Comparison of ENCODE assay signal across 1 cellular context in the genomic region with DNA sequence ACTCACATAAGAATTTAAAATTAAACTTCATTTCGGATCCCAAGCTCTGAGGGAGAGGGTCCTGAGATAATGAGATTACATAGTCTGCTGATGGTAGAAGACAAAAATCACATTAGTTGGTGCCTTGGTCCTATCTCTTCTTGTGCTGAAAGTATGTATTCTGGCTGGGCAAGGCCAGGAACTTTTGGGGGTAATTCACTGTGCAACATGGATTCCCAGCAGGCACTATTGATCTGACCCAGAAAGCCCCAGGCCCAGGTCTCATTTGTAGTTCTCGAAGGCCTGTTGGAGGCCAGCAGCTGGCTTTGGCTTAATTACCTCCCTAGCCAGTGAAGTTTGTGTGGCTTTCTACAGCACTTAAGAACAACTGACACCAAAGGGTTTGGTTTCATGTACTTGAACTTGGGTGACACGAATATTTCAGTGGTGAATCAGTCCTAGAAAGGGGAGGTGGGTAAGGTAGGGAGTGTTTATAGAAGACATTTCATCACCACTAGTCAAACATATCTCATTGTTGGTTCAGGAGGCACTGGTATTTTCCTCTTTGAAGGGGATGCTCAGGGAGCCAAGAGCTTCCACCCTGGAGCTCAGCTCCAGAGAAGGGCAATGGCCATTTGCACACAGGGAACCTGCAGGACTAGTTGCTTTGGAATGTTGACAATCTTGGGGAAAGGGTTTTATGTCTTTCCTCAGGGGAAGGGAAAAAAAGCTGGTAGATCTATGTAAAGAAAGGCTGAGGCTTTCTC.
A peak's percentile ranks its signal among the peaks of the same experiment; 100 is the strongest.
TF ChIP-seq lines count a peak whose summit lies in the region.

No MANE protein-coding gene starts in this region.

TF ChIP-seq in HepG2, 621 proteins besides CTCF, POLR2A, EP300 and RAD21 (continued from another document and continues in another):
- TF ChIP-seq, protein P1, sequence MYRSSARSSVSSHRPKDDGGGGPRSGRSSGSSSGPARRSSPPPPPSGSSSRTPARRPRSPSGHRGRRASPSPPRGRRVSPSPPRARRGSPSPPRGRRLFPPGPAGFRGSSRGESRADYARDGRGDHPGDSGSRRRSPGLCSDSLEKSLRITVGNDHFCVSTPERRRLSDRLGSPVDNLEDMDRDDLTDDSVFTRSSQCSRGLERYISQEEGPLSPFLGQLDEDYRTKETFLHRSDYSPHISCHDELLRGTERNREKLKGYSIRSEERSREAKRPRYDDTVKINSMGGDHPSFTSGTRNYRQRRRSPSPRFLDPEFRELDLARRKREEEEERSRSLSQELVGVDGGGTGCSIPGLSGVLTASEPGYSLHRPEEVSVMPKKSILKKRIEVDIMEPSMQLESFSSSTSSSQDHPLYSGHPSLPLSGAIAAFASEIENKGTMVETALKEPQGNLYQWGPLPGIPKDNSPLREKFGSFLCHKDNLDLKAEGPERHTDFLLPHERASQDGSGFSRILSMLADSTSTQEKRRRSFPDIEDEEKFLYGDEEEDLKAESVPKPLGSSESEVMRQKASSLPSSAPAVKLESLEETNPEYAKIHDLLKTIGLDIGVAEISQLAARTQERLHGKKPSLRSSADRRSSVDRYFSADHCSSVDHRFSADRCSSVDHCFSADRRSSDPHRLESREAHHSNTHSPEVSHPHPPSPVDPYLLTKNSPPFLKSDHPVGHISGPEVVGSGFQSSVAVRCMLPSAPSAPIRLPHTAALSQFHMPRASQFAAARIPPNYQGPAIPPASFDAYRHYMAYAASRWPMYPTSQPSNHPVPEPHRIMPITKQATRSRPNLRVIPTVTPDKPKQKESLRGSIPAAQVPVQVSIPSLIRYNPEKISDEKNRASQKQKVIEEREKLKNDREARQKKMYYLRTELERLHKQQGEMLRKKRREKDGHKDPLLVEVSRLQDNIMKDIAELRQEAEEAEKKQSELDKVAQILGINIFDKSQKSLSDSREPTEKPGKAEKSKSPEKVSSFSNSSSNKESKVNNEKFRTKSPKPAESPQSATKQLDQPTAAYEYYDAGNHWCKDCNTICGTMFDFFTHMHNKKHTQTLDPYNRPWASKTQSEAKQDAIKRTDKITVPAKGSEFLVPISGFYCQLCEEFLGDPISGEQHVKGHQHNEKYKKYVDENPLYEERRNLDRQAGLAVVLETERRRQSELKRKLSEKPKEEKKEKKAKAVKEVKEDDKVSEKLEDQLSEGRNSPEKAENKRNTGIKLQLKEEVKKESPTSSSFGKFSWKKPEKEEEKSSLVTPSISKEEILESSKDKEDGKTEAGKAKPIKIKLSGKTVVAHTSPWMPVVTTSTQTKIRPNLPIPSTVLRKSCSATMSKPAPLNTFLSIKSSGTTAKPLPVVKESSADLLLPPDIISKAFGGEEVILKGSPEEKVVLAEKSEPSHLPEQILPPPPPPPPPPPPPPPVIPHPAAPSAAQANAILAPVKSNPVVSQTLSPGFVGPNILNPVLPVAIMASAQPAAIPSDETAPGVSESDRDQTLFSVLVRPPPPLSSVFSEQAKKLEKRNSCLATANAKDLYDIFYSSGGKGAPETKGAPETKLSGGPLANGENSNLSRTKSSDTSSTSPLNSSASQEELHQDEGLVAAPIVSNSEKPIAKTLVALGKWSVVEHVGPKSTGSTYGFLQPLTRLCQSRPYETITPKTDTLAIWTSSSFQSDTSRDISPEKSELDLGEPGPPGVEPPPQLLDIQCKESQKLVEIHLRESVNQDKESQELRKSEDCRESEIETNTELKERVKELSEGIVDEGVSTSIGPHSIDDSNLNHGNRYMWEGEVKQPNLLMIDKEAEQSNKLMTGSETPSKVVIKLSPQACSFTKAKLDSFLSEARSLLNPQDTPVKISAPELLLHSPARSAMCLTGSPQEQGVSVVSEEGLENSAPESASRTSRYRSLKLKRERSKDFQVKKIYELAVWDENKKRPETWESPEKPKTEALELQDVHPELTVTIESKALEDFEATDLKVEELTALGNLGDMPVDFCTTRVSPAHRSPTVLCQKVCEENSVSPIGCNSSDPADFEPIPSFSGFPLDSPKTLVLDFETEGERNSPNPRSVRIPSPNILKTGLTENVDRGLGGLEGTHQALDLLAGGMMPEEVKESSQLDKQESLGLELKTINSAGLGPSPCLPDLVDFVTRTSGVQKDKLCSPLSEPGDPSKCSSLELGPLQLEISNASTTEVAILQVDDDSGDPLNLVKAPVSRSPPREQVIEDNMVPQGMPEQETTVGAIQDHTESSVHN (CRISPR knock-in tag; IDR thresholded peaks at IDR 0.05) = no peak
- TF ChIP-seq ATRX (CRISPR knock-in tag; IDR thresholded peaks at IDR 0.05; ENCODE audit: borderline replicate concordance) (no peak), NR3C1 (CRISPR knock-in tag; IDR thresholded peaks at IDR 0.05) (no peak), KDM4B (CRISPR knock-in tag; IDR thresholded peaks at IDR 0.05) (peak; percentile 58; the same call in 1 of the 2 replicates), MEIS1 (CRISPR knock-in tag; IDR thresholded peaks at IDR 0.05; ENCODE audit: borderline replicate concordance) (no peak), BRD4 (CRISPR knock-in tag; IDR thresholded peaks at IDR 0.05) (no peak), ZNF567 (CRISPR knock-in tag; IDR thresholded peaks at IDR 0.05; ENCODE audit: borderline replicate concordance) (no peak), ZBTB7A (CRISPR knock-in tag; IDR thresholded peaks at IDR 0.05) (peak; percentile 52; the same call in 1 of the 2 replicates), PAWR (CRISPR knock-in tag; IDR thresholded peaks at IDR 0.05; ENCODE audit: borderline replicate concordance) (no peak), BRCA1 (CRISPR knock-in tag; IDR thresholded peaks at IDR 0.05) (no peak), U2AF1 (optimal IDR thresholded peaks at IDR 0.05; ENCODE audit: low read depth, low read length) (no peak), KLF11 (CRISPR knock-in tag; IDR thresholded peaks at IDR 0.05) (no peak; the same call in 1 of the 2 replicates), SRSF9 (IDR thresholded peaks at IDR 0.05; ENCODE audit: borderline replicate concordance, insufficient read depth, low read depth, low read length, poor library complexity, severe bottlenecking) (no peak), HHEX (CRISPR knock-in tag; IDR thresholded peaks at IDR 0.05) (peak; percentile 59; the same call in 1 of the 2 replicates), ZNF256 (CRISPR knock-in tag; conservative IDR thresholded peaks at IDR 0.05) (no peak), ZNF264 (CRISPR knock-in tag; IDR thresholded peaks at IDR 0.05) (peak; percentile 65; the same call in 1 of the 2 replicates), MXI1 (IDR thresholded peaks at IDR 0.05; ENCODE audit: borderline replicate concordance, low read depth, low read length) (no peak), ZNF3 (CRISPR knock-in tag; IDR thresholded peaks at IDR 0.05) (no peak), MTF2 (CRISPR knock-in tag; IDR thresholded peaks at IDR 0.05; ENCODE audit: borderline replicate concordance) (no peak), ZNF709 (CRISPR knock-in tag; IDR thresholded peaks at IDR 0.05) (no peak), PTBP1 (IDR thresholded peaks at IDR 0.05; ENCODE audit: low read depth, low read length, poor library complexity, severe bottlenecking) (no peak), ZNF143 (CRISPR knock-in tag; IDR thresholded peaks at IDR 0.05) (0 out of 2 replicates have a peak, but pooled peaks have one; percentile 48), HDAC2 (CRISPR knock-in tag; IDR thresholded peaks at IDR 0.05) (peak; percentile 96), ZNF761 (CRISPR knock-in tag; conservative IDR thresholded peaks at IDR 0.05) (no peak), ZKSCAN1 (IDR thresholded peaks at IDR 0.05; ENCODE audit: low read length) (no peak), FLYWCH1 (CRISPR knock-in tag; IDR thresholded peaks at IDR 0.05) (no peak), ZNF510 (CRISPR knock-in tag; IDR thresholded peaks at IDR 0.05; ENCODE audit: low read depth) (no peak), ZNF782 (CRISPR knock-in tag; IDR thresholded peaks at IDR 0.05; ENCODE audit: borderline replicate concordance) (no peak; the same call in 1 of the 2 replicates), MIER3 (CRISPR knock-in tag; IDR thresholded peaks at IDR 0.05; ENCODE audit: borderline replicate concordance) (peak; percentile 92; the same call in 1 of the 2 replicates), NFKBIZ (CRISPR knock-in tag; IDR thresholded peaks at IDR 0.05) (peak; percentile 91; the same call in 1 of the 2 replicates)
- TF ChIP-seq, protein P2, sequence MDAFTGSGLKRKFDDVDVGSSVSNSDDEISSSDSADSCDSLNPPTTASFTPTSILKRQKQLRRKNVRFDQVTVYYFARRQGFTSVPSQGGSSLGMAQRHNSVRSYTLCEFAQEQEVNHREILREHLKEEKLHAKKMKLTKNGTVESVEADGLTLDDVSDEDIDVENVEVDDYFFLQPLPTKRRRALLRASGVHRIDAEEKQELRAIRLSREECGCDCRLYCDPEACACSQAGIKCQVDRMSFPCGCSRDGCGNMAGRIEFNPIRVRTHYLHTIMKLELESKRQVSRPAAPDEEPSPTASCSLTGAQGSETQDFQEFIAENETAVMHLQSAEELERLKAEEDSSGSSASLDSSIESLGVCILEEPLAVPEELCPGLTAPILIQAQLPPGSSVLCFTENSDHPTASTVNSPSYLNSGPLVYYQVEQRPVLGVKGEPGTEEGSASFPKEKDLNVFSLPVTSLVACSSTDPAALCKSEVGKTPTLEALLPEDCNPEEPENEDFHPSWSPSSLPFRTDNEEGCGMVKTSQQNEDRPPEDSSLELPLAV (CRISPR knock-in tag; conservative IDR thresholded peaks at IDR 0.05; ENCODE audit: low read depth) = no peak
- TF ChIP-seq, protein P3, sequence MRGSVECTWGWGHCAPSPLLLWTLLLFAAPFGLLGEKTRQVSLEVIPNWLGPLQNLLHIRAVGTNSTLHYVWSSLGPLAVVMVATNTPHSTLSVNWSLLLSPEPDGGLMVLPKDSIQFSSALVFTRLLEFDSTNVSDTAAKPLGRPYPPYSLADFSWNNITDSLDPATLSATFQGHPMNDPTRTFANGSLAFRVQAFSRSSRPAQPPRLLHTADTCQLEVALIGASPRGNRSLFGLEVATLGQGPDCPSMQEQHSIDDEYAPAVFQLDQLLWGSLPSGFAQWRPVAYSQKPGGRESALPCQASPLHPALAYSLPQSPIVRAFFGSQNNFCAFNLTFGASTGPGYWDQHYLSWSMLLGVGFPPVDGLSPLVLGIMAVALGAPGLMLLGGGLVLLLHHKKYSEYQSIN (CRISPR knock-in tag; IDR thresholded peaks at IDR 0.05; ENCODE audit: borderline replicate concordance) = no peak
- TF ChIP-seq, protein P4, sequence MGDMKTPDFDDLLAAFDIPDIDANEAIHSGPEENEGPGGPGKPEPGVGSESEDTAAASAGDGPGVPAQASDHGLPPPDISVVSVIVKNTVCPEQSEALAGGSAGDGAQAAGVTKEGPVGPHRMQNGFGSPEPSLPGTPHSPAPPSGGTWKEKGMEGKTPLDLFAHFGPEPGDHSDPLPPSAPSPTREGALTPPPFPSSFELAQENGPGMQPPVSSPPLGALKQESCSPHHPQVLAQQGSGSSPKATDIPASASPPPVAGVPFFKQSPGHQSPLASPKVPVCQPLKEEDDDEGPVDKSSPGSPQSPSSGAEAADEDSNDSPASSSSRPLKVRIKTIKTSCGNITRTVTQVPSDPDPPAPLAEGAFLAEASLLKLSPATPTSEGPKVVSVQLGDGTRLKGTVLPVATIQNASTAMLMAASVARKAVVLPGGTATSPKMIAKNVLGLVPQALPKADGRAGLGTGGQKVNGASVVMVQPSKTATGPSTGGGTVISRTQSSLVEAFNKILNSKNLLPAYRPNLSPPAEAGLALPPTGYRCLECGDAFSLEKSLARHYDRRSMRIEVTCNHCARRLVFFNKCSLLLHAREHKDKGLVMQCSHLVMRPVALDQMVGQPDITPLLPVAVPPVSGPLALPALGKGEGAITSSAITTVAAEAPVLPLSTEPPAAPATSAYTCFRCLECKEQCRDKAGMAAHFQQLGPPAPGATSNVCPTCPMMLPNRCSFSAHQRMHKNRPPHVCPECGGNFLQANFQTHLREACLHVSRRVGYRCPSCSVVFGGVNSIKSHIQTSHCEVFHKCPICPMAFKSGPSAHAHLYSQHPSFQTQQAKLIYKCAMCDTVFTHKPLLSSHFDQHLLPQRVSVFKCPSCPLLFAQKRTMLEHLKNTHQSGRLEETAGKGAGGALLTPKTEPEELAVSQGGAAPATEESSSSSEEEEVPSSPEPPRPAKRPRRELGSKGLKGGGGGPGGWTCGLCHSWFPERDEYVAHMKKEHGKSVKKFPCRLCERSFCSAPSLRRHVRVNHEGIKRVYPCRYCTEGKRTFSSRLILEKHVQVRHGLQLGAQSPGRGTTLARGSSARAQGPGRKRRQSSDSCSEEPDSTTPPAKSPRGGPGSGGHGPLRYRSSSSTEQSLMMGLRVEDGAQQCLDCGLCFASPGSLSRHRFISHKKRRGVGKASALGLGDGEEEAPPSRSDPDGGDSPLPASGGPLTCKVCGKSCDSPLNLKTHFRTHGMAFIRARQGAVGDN (CRISPR knock-in tag; IDR thresholded peaks at IDR 0.05) = no peak
- TF ChIP-seq, protein P5, sequence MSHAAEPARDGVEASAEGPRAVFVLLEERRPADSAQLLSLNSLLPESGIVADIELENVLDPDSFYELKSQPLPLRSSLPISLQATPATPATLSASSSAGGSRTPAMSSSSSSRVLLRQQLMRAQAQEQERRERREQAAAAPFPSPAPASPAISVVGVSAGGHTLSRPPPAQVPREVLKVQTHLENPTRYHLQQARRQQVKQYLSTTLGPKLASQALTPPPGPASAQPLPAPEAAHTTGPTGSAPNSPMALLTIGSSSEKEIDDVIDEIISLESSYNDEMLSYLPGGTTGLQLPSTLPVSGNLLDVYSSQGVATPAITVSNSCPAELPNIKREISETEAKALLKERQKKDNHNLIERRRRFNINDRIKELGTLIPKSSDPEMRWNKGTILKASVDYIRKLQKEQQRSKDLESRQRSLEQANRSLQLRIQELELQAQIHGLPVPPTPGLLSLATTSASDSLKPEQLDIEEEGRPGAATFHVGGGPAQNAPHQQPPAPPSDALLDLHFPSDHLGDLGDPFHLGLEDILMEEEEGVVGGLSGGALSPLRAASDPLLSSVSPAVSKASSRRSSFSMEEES (CRISPR knock-in tag; IDR thresholded peaks at IDR 0.05) = peak; percentile 55; the same call in 1 of the 2 replicates
- TF ChIP-seq, protein P6, sequence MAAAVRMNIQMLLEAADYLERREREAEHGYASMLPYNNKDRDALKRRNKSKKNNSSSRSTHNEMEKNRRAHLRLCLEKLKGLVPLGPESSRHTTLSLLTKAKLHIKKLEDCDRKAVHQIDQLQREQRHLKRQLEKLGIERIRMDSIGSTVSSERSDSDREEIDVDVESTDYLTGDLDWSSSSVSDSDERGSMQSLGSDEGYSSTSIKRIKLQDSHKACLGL (CRISPR knock-in tag; IDR thresholded peaks at IDR 0.05) = no peak
- TF ChIP-seq, protein P7, sequence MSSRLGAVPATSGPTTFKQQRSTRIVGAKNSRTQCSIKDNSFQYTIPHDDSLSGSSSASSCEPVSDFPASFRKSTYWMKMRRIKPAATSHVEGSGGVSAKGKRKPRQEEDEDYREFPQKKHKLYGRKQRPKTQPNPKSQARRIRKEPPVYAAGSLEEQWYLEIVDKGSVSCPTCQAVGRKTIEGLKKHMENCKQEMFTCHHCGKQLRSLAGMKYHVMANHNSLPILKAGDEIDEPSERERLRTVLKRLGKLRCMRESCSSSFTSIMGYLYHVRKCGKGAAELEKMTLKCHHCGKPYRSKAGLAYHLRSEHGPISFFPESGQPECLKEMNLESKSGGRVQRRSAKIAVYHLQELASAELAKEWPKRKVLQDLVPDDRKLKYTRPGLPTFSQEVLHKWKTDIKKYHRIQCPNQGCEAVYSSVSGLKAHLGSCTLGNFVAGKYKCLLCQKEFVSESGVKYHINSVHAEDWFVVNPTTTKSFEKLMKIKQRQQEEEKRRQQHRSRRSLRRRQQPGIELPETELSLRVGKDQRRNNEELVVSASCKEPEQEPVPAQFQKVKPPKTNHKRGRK (CRISPR knock-in tag; IDR thresholded peaks at IDR 0.05) = no peak
- TF ChIP-seq, protein P8, sequence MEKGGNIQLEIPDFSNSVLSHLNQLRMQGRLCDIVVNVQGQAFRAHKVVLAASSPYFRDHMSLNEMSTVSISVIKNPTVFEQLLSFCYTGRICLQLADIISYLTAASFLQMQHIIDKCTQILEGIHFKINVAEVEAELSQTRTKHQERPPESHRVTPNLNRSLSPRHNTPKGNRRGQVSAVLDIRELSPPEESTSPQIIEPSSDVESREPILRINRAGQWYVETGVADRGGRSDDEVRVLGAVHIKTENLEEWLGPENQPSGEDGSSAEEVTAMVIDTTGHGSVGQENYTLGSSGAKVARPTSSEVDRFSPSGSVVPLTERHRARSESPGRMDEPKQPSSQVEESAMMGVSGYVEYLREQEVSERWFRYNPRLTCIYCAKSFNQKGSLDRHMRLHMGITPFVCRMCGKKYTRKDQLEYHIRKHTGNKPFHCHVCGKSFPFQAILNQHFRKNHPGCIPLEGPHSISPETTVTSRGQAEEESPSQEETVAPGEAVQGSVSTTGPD (CRISPR knock-in tag; IDR thresholded peaks at IDR 0.05) = no peak
